ENCODE assay signal across 11 cellular contexts in genomic region chr16:75340715-75341500, GRCh38.
DNase-seq lines count a peak whose midpoint lies in the region; ATAC-seq, FAIRE-seq and TF ChIP-seq lines count a peak whose summit lies in the region.
"Had no signal": no experiment of that assay in that cellular context is flagged by ENCODE, and none has a peak within 500 bp of the region (broad histone marks: within the 10 kb centered on the region; RNA-seq: fewer than 3 reads in every experiment).

No MANE protein-coding gene starts in this region.

- ATAC-seq in left lung (no peak), HG03521 (IDR thresholded peaks at IDR 0.05; ENCODE audit: unreplicated experiment) (no peak)

- peak overlapping the region; percentile 49 for H3K27ac ChIP-seq in neuronal stem cell (replicated peaks; ENCODE audit: low read length)
- H3K27ac ChIP-seq in left lung, result peak overlapping the region in 1 of 2 donors; percentile 33
- H3K27ac ChIP-seq: SK-N-MC had no signal

- no CpG with 5 or more reads among the region's 2 CpGs for WGBS in neuronal stem cell (ENCODE audit: extremely low coverage in 2 of 2, insufficient read length in 2 of 2, insufficient replicate concordance in 1 of 2), 2 donors

- no peak overlapping the region for H4K8ac ChIP-seq in neuronal stem cell (ENCODE audit: low read depth, low read length)

- H4K91ac ChIP-seq in neuronal stem cell (ENCODE audit: low read depth, low read length, poor library complexity), result no peak overlapping the region

- no peak overlapping the region for H2BK120ac ChIP-seq in neuronal stem cell (ENCODE audit: low read depth, low read length)

- H3K18ac ChIP-seq in neuronal stem cell (ENCODE audit: low read length), result no peak overlapping the region

- no peak overlapping the region for H2AFZ ChIP-seq in neuronal stem cell (ENCODE audit: low read length)

- H3K27me3 ChIP-seq in neuronal stem cell (ENCODE audit: control insufficient read depth in 3 of 3, insufficient read depth in 3 of 3, low read depth in 1 of 3, low read length in 3 of 3) (no peaks in the 10 kb centered on the region), left lung (peaks cover 0 to 36% of the 10 kb centered on the region in 2 donors)
- H3K27me3 ChIP-seq: BE2C had no signal

- peak; percentile 94 for FAIRE-seq in RCC 7860 (lab: Jason Lieb, UNC)

- H3K9me3 ChIP-seq in neuronal stem cell (replicated peaks in 1 of 2; ENCODE audit: control insufficient read depth in 2 of 2, insufficient read depth in 1 of 2, low read depth in 1 of 2, low read length in 2 of 2) (peaks cover 0 to 2% of the 10 kb centered on the region in 2 donors), left lung (no peaks in the 10 kb centered on the region)
- H3K9me3 ChIP-seq: BE2C had no signal

- H3K23ac ChIP-seq in neuronal stem cell (ENCODE audit: low read depth, low read length, poor library complexity), result no peak overlapping the region

- H3K4me3 ChIP-seq in fibroblast of the aortic adventitia (ENCODE audit: low read depth, low read length) (no peak overlapping the region), neuronal stem cell (ENCODE audit: low read length in 2 of 2) (no peak overlapping the region), left lung (no peak overlapping the region)
- H3K4me3 ChIP-seq: SK-N-MC had no signal

- no peak overlapping the region for H3K14ac ChIP-seq in neuronal stem cell (ENCODE audit: low read length)

- H3K4me1 ChIP-seq in neuronal stem cell (ENCODE audit: control insufficient read depth in 2 of 2, insufficient read depth in 1 of 2, low read depth in 1 of 2, low read length in 2 of 2), result peaks cover 17 to 50% of the 10 kb centered on the region in 2 donors
- H3K4me1 ChIP-seq in left lung, result peaks cover 9 to 10% of the 10 kb centered on the region in 2 donors

- no peak overlapping the region for H2AK5ac ChIP-seq in neuronal stem cell (ENCODE audit: low read depth, low read length)

- H3K36me3 ChIP-seq in neuronal stem cell (replicated peaks in 1 of 2; ENCODE audit: control insufficient read depth in 2 of 2, insufficient read depth in 2 of 2, low read length in 2 of 2) (peaks cover 2 to 9% of the 10 kb centered on the region in 2 donors), left lung (peaks cover 0 to 2% of the 10 kb centered on the region in 2 donors)
- H3K36me3 ChIP-seq: BE2C had no signal

- no peak overlapping the region for H2BK5ac ChIP-seq in neuronal stem cell (ENCODE audit: low read length)

- no peak overlapping the region for H3K4me2 ChIP-seq in neuronal stem cell (ENCODE audit: insufficient read depth, low read length, poor library complexity, severe bottlenecking)

- no peak overlapping the region for H3K9ac ChIP-seq in neuronal stem cell (ENCODE audit: low read depth, low read length, poor library complexity)

- no peaks in the 10 kb centered on the region for H3K79me1 ChIP-seq in neuronal stem cell (ENCODE audit: low read depth, low read length)

- DNase-seq in AG08396 (ENCODE audit: low spot score) (peak; percentile 22), RCC 7860 (ENCODE audit: low spot score) (peak; percentile 86), fibroblast of the aortic adventitia (ENCODE audit: low read depth) (peak; percentile 53), neuronal stem cell (ENCODE audit: low spot score) (no peak), left lung (no peak), SIG-M5 (lab: John Stamatoyannopoulos, UW) (no peak)
- no peak for DNase-seq in stimulated activated CD4-positive, alpha-beta T cell treated with anti-CD3 and anti-CD28 coated beads, Interleukin-4, amount 100 ng/mL, for 24 hours
- DNase-seq: activated CD4-positive, alpha-beta T cell treated with anti-CD3 and anti-CD28 coated beads, Interleukin-2, amount 50 U/mL, for 4 hours; BE2C had no signal

- intact Hi-C loops in left lung (cut with DNase I), result no loop called here

- H2BK12ac ChIP-seq in neuronal stem cell (ENCODE audit: low read length), result no peak overlapping the region

- TF ChIP-seq CTCF in fibroblast of the aortic adventitia (IDR thresholded peaks at IDR 0.05; ENCODE audit: insufficient read depth, low read length), result no peak
- TF ChIP-seq CTCF in left lung (IDR thresholded peaks at IDR 0.05), result no peak

- H3K4ac ChIP-seq in neuronal stem cell (ENCODE audit: low read length), result no peak overlapping the region

- H2BK15ac ChIP-seq in neuronal stem cell (ENCODE audit: low read length), result no peak overlapping the region

Comparison
In these comparisons a context has a peak if more than half of its experiments do, and no peak if none do; other contexts are left out.
1. DNase-seq: peak in AG08396 (single experiment), RCC 7860 (single experiment) and fibroblast of the aortic adventitia (single experiment); none in neuronal stem cell (single experiment), left lung (0 of 2), SIG-M5 (single experiment) and stimulated activated CD4-positive, alpha-beta T cell treated with anti-CD3 and anti-CD28 coated beads, Interleukin-4, amount 100 ng/mL, for 24 hours (single experiment).